Comparison of ENCODE assay signal across 15 cellular contexts in genomic region chr1:161089251-161089924, GRCh38. TPM values are rescaled to one million over a fixed set of nuclear protein-coding genes. Genes with fewer than 3 reads are reported as not detected.
A peak's percentile ranks its signal among the peaks of the same experiment; 100 is the strongest.
DNase-seq lines count a peak whose midpoint lies in the region; ATAC-seq and TF ChIP-seq lines count a peak whose summit lies in the region.
"Had no signal": no experiment of that assay in that cellular context is flagged by ENCODE, and none has a peak within 500 bp of the region (broad histone marks: within the 10 kb centered on the region; RNA-seq: fewer than 3 reads in every experiment).

Gene NECTIN4 (minus strand): TSS chr1:161089558. CDS start chr1:161089296, 262 bp downstream.

- peaks cover 6% of the 10 kb centered on the region for H3K36me3 Mint-ChIP-seq in MCF 10A (ENCODE audit: insufficient read depth, unreplicated experiment)
- H3K36me3 Mint-ChIP-seq in mesothelial cell of epicardium = no peaks in the 10 kb centered on the region

- in situ Hi-C loops in T47D (cut with HindIII; ENCODE audit: low pct_unique_long_range_greater_than_20kb, low sequenced_read_pairs) = no loop called here

- intact Hi-C loops in MCF 10A (cut with micrococcal nuclease) = loop anchor here (10.0 kb wide), 1 partner anchor 745 kb away; the partner anchor contains the start of genes COPA and NCSTN
- intact Hi-C loops in colonic mucosa (cut with DNase I) = no loop called here
- intact Hi-C loops in vagina (cut with DNase I) = no loop called here

- POLR2A ChIA-PET in MCF 10A (lab: Yijun Ruan, JAX) = interaction anchor here (0.5 to 1.3 kb wide), 4 partner anchors 10 to 105 kb away, joined by 3 to 5 read pairs (median 4); no protein-coding TSS in a partner anchor

- TF ChIP-seq POLR2A in vagina (IDR thresholded peaks at IDR 0.05) = no peak

- no TSS peak for BruUV-seq in MCF 10A (replicated peaks; lab: Mats Ljungman, UMichigan)

- no peak within 1 kb of the TSS for H3K27ac Mint-ChIP-seq in MCF 10A (ENCODE audit: low read depth, unreplicated experiment)
- peak within 1 kb of the TSS; percentile 80 for H3K27ac Mint-ChIP-seq in mesothelial cell of epicardium
- H3K27ac Mint-ChIP-seq: nephron progenitor cell had no signal

- H3K4me1 Mint-ChIP-seq in MCF 10A (ENCODE audit: insufficient read depth, unreplicated experiment) (peaks cover 43% of the 10 kb centered on the region), mesothelial cell of epicardium (peaks cover 81% of the 10 kb centered on the region)

- H3K27ac ChIP-seq in colonic mucosa = peak within 1 kb of the TSS; percentile 43
- peak within 1 kb of the TSS; percentile 77 for H3K27ac ChIP-seq in vagina
- H3K27ac ChIP-seq: SK-N-MC had no signal

- H3K4me1 ChIP-seq in colonic mucosa (no peaks in the 10 kb centered on the region), vagina (no peaks in the 10 kb centered on the region)

- H3K9me3 Mint-ChIP-seq in MCF 10A (ENCODE audit: unreplicated experiment) = no peaks in the 10 kb centered on the region
- H3K9me3 Mint-ChIP-seq in mesothelial cell of epicardium = no peaks in the 10 kb centered on the region
- H3K9me3 Mint-ChIP-seq: nephron progenitor cell had no signal

- H3K27me3 Mint-ChIP-seq in MCF 10A (ENCODE audit: insufficient read depth, unreplicated experiment) (no peaks in the 10 kb centered on the region), mesothelial cell of epicardium (ENCODE audit: low read depth) (no peaks in the 10 kb centered on the region)

- H3K36me3 ChIP-seq in colonic mucosa (no peaks in the 10 kb centered on the region), vagina (no peaks in the 10 kb centered on the region)

- no peak for TF ChIP-seq CTCF in MCF 10A (IDR thresholded peaks at IDR 0.05; ENCODE audit: unreplicated experiment)
- no peak for TF ChIP-seq CTCF in colonic mucosa (IDR thresholded peaks at IDR 0.05)
- no peak for TF ChIP-seq CTCF in mesothelial cell of epicardium (IDR thresholded peaks at IDR 0.05; ENCODE audit: unreplicated experiment)
- TF ChIP-seq CTCF in vagina (IDR thresholded peaks at IDR 0.05) = no peak

- ATAC-seq in HG03097 (IDR thresholded peaks at IDR 0.05; ENCODE audit: low FRiP score, unreplicated experiment) (no peak), HG02884 (IDR thresholded peaks at IDR 0.05; ENCODE audit: unreplicated experiment) (no peak)
- ATAC-seq: K562 had no signal

- H3K27me3 ChIP-seq in colonic mucosa = no peaks in the 10 kb centered on the region
- no peaks in the 10 kb centered on the region for H3K27me3 ChIP-seq in vagina

- H3K4me3 Mint-ChIP-seq in MCF 10A (ENCODE audit: unreplicated experiment) = no peak within 1 kb of the TSS
- H3K4me3 Mint-ChIP-seq in mesothelial cell of epicardium = peak within 1 kb of the TSS; percentile 69
- H3K4me3 Mint-ChIP-seq: nephron progenitor cell had no signal

- peak within 1 kb of the TSS; percentile 57 to 69 for H3K9ac ChIP-seq in colonic mucosa (ENCODE audit: low read depth in 2 of 2, low read length in 2 of 2)

- H3K4me3 ChIP-seq in colonic mucosa (peak within 1 kb of the TSS; percentile 18), vagina (peak within 1 kb of the TSS in 1 of 2 donors; percentile 41)
- H3K4me3 ChIP-seq: K562, SK-N-MC had no signal

- DNase-seq in T47D (ENCODE audit: low read depth in 1 of 2, low spot score in 1 of 2) = peak; percentile 94
- DNase-seq in MCF 10A (ENCODE audit: unreplicated experiment) = no peak
- DNase-seq in colonic mucosa = peak; percentile 83
- peak in 1 of 2 experiments; percentile 55 for DNase-seq in mesothelial cell of epicardium (ENCODE audit: low spot score in 2 of 2, unreplicated experiment in 2 of 2)
- peak in 1 of 2 donors; percentile 96 for DNase-seq in vagina (ENCODE audit: extremely low spot score in 2 of 2)
- no peak for DNase-seq in germinal center (ENCODE audit: low spot score)
- DNase-seq: activated CD4-positive, alpha-beta T cell treated with anti-CD3 and anti-CD28 coated beads for 4 hours; activated effector memory CD4-positive, alpha-beta T cell treated with Interleukin-2 at 50 U/mL for 16 hours; GOT3; NCI-H345; nephron progenitor cell had no signal

- CTCF ChIA-PET in MCF 10A (lab: Yijun Ruan, JAX) = interaction anchor here (0.6 to 6.5 kb wide), 6 partner anchors 8 to 482 kb away, joined by 3 to 80 read pairs (median 5); partner anchors contain the start of gene KLHDC9

- H3K9me3 ChIP-seq in colonic mucosa (no peaks in the 10 kb centered on the region), vagina (no peaks in the 10 kb centered on the region)

RNA-seq across cellular contexts. Expression of gene NECTIN4, which starts in this region (rescaled TPM):
- total RNA-seq in MCF 10A (2022) = 7.0 and 11.2 TPM in 2 replicates
- 1 to 10 TPM; 4.6 to 7.8 TPM for total RNA-seq in colonic mucosa
- 29.9 to 31.5 TPM (median 30.6 TPM) in 3 replicates for total RNA-seq in mesothelial cell of epicardium
- 42.7 TPM for total RNA-seq in vagina
- total RNA-seq: K562 had no signal

Comparison
In these comparisons a context has a peak if more than half of its experiments do, and no peak if none do; other contexts are left out.
1. DNase-seq: peak in T47D (2 of 2) and colonic mucosa (single experiment); none in MCF 10A (single experiment) and germinal center (single experiment).